1 cellular context compared by ENCODE assay signal in genomic region chr14:75630695-75631452, GRCh38.
TF ChIP-seq lines count a peak whose summit lies in the region.

No MANE protein-coding gene starts in this region.

TF ChIP-seq in GM23338, 12 proteins besides CTCF, POLR2A, EP300 and RAD21:
- TF ChIP-seq POLR2AphosphoS5 (IDR thresholded peaks at IDR 0.05; ENCODE audit: low read depth) = peak; percentile 12; the same call in 1 of the 2 replicates
- no peak for TF ChIP-seq CREB1 (CRISPR knock-in tag; IDR thresholded peaks at IDR 0.05; ENCODE audit: low read depth)
- TF ChIP-seq ETS1 (IDR thresholded peaks at IDR 0.05) = no peak
- no peak for TF ChIP-seq REST (IDR thresholded peaks at IDR 0.05; ENCODE audit: unreplicated experiment)
- peak; percentile 44 for TF ChIP-seq ZNF462 (CRISPR knock-in tag; IDR thresholded peaks at IDR 0.05)
- TF ChIP-seq NANOG (IDR thresholded peaks at IDR 0.05; ENCODE audit: borderline replicate concordance) = peak; percentile 13; the same call in 1 of the 2 replicates
